In genomic region chr11:48018561-48019229, GRCh38 we compare ENCODE assay signal across 8 cellular contexts. TPM values are rescaled to one million over a fixed set of nuclear protein-coding genes. Genes with fewer than 3 reads are reported as not detected.
A peak's percentile ranks its signal among the peaks of the same experiment; 100 is the strongest.
DNase-seq lines count a peak whose midpoint lies in the region; ATAC-seq and TF ChIP-seq lines count a peak whose summit lies in the region.

No MANE protein-coding gene starts in this region.

- H3K36me3 ChIP-seq in WERI-Rb-1 (no peaks in the 10 kb centered on the region), iPS-20b (ENCODE audit: insufficient read depth, low read depth, low read length) (no peaks in the 10 kb centered on the region), suprapubic skin (no peaks in the 10 kb centered on the region)

- DNase-seq in activated CD4-positive, alpha-beta T cell treated with anti-CD3 and anti-CD28 coated beads, Interleukin-2, amount 10 ng/mL, durations not matched to agents 24 days and 14 days = no peak
- DNase-seq in activated CD4-positive, alpha-beta T cell treated with anti-CD3 and anti-CD28 coated beads, Interleukin-2, amount 50 U/mL, for 1 hour = no peak
- DNase-seq in WERI-Rb-1 = peak; percentile 59
- DNase-seq in suprapubic skin (ENCODE audit: low spot score in 2 of 2) = no peak
- DNase-seq in foreskin fibroblast = no peak
- no peak for DNase-seq in NOMO-1 (lab: John Stamatoyannopoulos, UW; ENCODE audit: unreplicated experiment in 2 of 2)

- H3K4me1 ChIP-seq in iPS-20b (ENCODE audit: insufficient read depth, low read length) = peaks cover 21% of the 10 kb centered on the region
- peaks cover 7% of the 10 kb centered on the region for H3K4me1 ChIP-seq in suprapubic skin

- no peak for TF ChIP-seq POLR2A in suprapubic skin (IDR thresholded peaks at IDR 0.05)

- TF ChIP-seq EP300 in suprapubic skin (IDR thresholded peaks at IDR 0.05) = no peak

- peaks cover 39% of the 10 kb centered on the region for H3K36me3 Mint-ChIP-seq in activated CD4-positive, alpha-beta T cell treated with anti-CD3 and anti-CD28 coated beads, Interleukin-2, amount 10 ng/mL, durations not matched to agents 24 days and 14 days (ENCODE audit: low read depth)
- H3K36me3 Mint-ChIP-seq in stimulated activated memory B cell treated with anti-CD40 and anti-IgM and Interleukin-4, amounts not matched to agents 10 μg/mL and 1 μg/mL and 100 μg/mL, for 72 hours = no peaks in the 10 kb centered on the region

- no peaks in the 10 kb centered on the region for H3K27me3 ChIP-seq in WERI-Rb-1 (ENCODE audit: insufficient read depth, low read depth, severe bottlenecking)
- no peaks in the 10 kb centered on the region for H3K27me3 ChIP-seq in iPS-20b (ENCODE audit: insufficient read depth, low read length)
- no peaks in the 10 kb centered on the region for H3K27me3 ChIP-seq in suprapubic skin

- ATAC-seq in stimulated activated memory B cell treated with anti-CD40 and anti-IgM and Interleukin-4, amounts not matched to agents 10 μg/mL and 1 μg/mL and 100 μg/mL, for 72 hours = no peak

- peak overlapping the region; percentile 78 for H3K27ac Mint-ChIP-seq in activated CD4-positive, alpha-beta T cell treated with anti-CD3 and anti-CD28 coated beads, Interleukin-2, amount 10 ng/mL, durations not matched to agents 24 days and 14 days
- H3K27ac Mint-ChIP-seq in stimulated activated memory B cell treated with anti-CD40 and anti-IgM and Interleukin-4, amounts not matched to agents 10 μg/mL and 1 μg/mL and 100 μg/mL, for 72 hours = peak overlapping the region; percentile 95

- peak overlapping the region; percentile 56; the same call in 1 of the 2 replicates for H3K9ac ChIP-seq in iPS-20b (ENCODE audit: low read depth, low read length)

- no peaks in the 10 kb centered on the region for H3K27me3 Mint-ChIP-seq in activated CD4-positive, alpha-beta T cell treated with anti-CD3 and anti-CD28 coated beads, Interleukin-2, amount 10 ng/mL, durations not matched to agents 24 days and 14 days
- H3K27me3 Mint-ChIP-seq in stimulated activated memory B cell treated with anti-CD40 and anti-IgM and Interleukin-4, amounts not matched to agents 10 μg/mL and 1 μg/mL and 100 μg/mL, for 72 hours = no peaks in the 10 kb centered on the region

- peak overlapping the region; percentile 18 for H3K4me3 ChIP-seq in WERI-Rb-1 (ENCODE audit: low read depth, low read length)
- H3K4me3 ChIP-seq in iPS-20b (ENCODE audit: low read length) = peak overlapping the region; percentile 51; the same call in 1 of the 2 replicates
- no peak overlapping the region for H3K4me3 ChIP-seq in suprapubic skin
- no peak overlapping the region for H3K4me3 ChIP-seq in foreskin fibroblast (ENCODE audit: low read depth in 1 of 2, low read length in 2 of 2)

- H3K27ac ChIP-seq in WERI-Rb-1 (peak overlapping the region; percentile 44), iPS-20b (ENCODE audit: low read length) (no peak overlapping the region), suprapubic skin (no peak overlapping the region)

- peaks cover 79% of the 10 kb centered on the region for H3K4me1 Mint-ChIP-seq in activated CD4-positive, alpha-beta T cell treated with anti-CD3 and anti-CD28 coated beads, Interleukin-2, amount 10 ng/mL, durations not matched to agents 24 days and 14 days
- peaks cover 70% of the 10 kb centered on the region for H3K4me1 Mint-ChIP-seq in stimulated activated memory B cell treated with anti-CD40 and anti-IgM and Interleukin-4, amounts not matched to agents 10 μg/mL and 1 μg/mL and 100 μg/mL, for 72 hours

- no peak for TF ChIP-seq CTCF in WERI-Rb-1 (IDR thresholded peaks at IDR 0.05; ENCODE audit: low read depth, low read length)
- no peak for TF ChIP-seq CTCF in suprapubic skin (IDR thresholded peaks at IDR 0.05)
- no peak for TF ChIP-seq CTCF in foreskin fibroblast (IDR thresholded peaks at IDR 0.05; ENCODE audit: low read depth, low read length)

- 62% methylated on average over 15 of the region's 16 CpGs for WGBS in suprapubic skin

- intact Hi-C loops in activated CD4-positive, alpha-beta T cell treated with anti-CD3 and anti-CD28 coated beads, Interleukin-2, amount 10 ng/mL, durations not matched to agents 24 days and 14 days (cut with micrococcal nuclease) = no loop called here

- H3K9me3 ChIP-seq in WERI-Rb-1 (ENCODE audit: severe bottlenecking) (no peaks in the 10 kb centered on the region), iPS-20b (ENCODE audit: insufficient read depth, low read depth, low read length) (no peaks in the 10 kb centered on the region), suprapubic skin (no peaks in the 10 kb centered on the region)

- no peaks in the 10 kb centered on the region for H3K9me3 Mint-ChIP-seq in activated CD4-positive, alpha-beta T cell treated with anti-CD3 and anti-CD28 coated beads, Interleukin-2, amount 10 ng/mL, durations not matched to agents 24 days and 14 days
- no peaks in the 10 kb centered on the region for H3K9me3 Mint-ChIP-seq in stimulated activated memory B cell treated with anti-CD40 and anti-IgM and Interleukin-4, amounts not matched to agents 10 μg/mL and 1 μg/mL and 100 μg/mL, for 72 hours

- peak overlapping the region; percentile 52 for H3K4me3 Mint-ChIP-seq in activated CD4-positive, alpha-beta T cell treated with anti-CD3 and anti-CD28 coated beads, Interleukin-2, amount 10 ng/mL, durations not matched to agents 24 days and 14 days
- H3K4me3 Mint-ChIP-seq in stimulated activated memory B cell treated with anti-CD40 and anti-IgM and Interleukin-4, amounts not matched to agents 10 μg/mL and 1 μg/mL and 100 μg/mL, for 72 hours = peak overlapping the region; percentile 22

RNA-seq across cellular contexts. Expression of gene PTPRJ, which starts 38.3 kb away (rescaled TPM):
- 51.3 and 52.2 TPM in 2 replicates for total RNA-seq in activated CD4-positive, alpha-beta T cell treated with anti-CD3 and anti-CD28 coated beads, Interleukin-2, amount 10 ng/mL, durations not matched to agents 24 days and 14 days
- 10 to 100 TPM in 3 of 4 donors, 1 to 10 TPM in 1; 4.0 to 15.5 (median 13.1) TPM for total RNA-seq in suprapubic skin

Comparison
In these comparisons a context has a peak if more than half of its experiments do, and no peak if none do; other contexts are left out.
1. H3K4me3 ChIP-seq: peak in WERI-Rb-1 (single experiment) and iPS-20b (single experiment); none in suprapubic skin (single experiment) and foreskin fibroblast (0 of 2).